1 cellular context compared by ENCODE assay signal in genomic region chr2:219059725-219060682, GRCh38.
A peak's percentile ranks its signal among the peaks of the same experiment; 100 is the strongest.
TF ChIP-seq lines count a peak whose summit lies in the region.

No MANE protein-coding gene starts in this region.

TF ChIP-seq in HepG2, 621 proteins besides CTCF, POLR2A, EP300 and RAD21 (continued from another document and continues in another):
- no peak for TF ChIP-seq ZNF513 (CRISPR knock-in tag; conservative IDR thresholded peaks at IDR 0.05)
- no peak for TF ChIP-seq PRMT3 (CRISPR knock-in tag; IDR thresholded peaks at IDR 0.05; ENCODE audit: borderline replicate concordance, low read depth)
- TF ChIP-seq CENPBD1 (CRISPR knock-in tag; IDR thresholded peaks at IDR 0.05; ENCODE audit: borderline replicate concordance, low read depth), result no peak
- no peak for TF ChIP-seq ZGPAT (CRISPR knock-in tag; IDR thresholded peaks at IDR 0.05)
- 0 out of 2 replicates have a peak, but pooled peaks have one; percentile 40 for TF ChIP-seq ZNF724P (CRISPR knock-in tag; IDR thresholded peaks at IDR 0.05; ENCODE audit: borderline replicate concordance)
- peak; percentile 17; the same call in 1 of the 2 replicates for TF ChIP-seq RBFOX2 (IDR thresholded peaks at IDR 0.05; ENCODE audit: low read depth, low read length)
- peak; percentile 64; the same call in 1 of the 2 replicates for TF ChIP-seq ZNF800 (CRISPR knock-in tag; IDR thresholded peaks at IDR 0.05)
- TF ChIP-seq ZNF547 (CRISPR knock-in tag; IDR thresholded peaks at IDR 0.05), result no peak; the same call in 1 of the 2 replicates
- no peak for TF ChIP-seq ZNF136 (CRISPR knock-in tag; IDR thresholded peaks at IDR 0.05; ENCODE audit: low read depth)
- TF ChIP-seq KAT8 (CRISPR knock-in tag; IDR thresholded peaks at IDR 0.05), result no peak
- TF ChIP-seq SAP130 (CRISPR knock-in tag; IDR thresholded peaks at IDR 0.05; ENCODE audit: low read depth), result no peak
- 0 out of 2 replicates have a peak, but pooled peaks have one; percentile 3 for TF ChIP-seq ZNF784 (CRISPR knock-in tag; IDR thresholded peaks at IDR 0.05; ENCODE audit: borderline replicate concordance)
- TF ChIP-seq NCOA5 (CRISPR knock-in tag; IDR thresholded peaks at IDR 0.05), result no peak
- TF ChIP-seq ZNF318 (CRISPR knock-in tag; IDR thresholded peaks at IDR 0.05), result peak; percentile 20; the same call in 1 of the 2 replicates
- TF ChIP-seq ETS1 (CRISPR knock-in tag; IDR thresholded peaks at IDR 0.05), result no peak
- TF ChIP-seq TFDP1 (CRISPR knock-in tag; IDR thresholded peaks at IDR 0.05; ENCODE audit: borderline replicate concordance), result no peak
- TF ChIP-seq MTERF4 (CRISPR knock-in tag; IDR thresholded peaks at IDR 0.05), result no peak
- TF ChIP-seq ZFY (CRISPR knock-in tag; IDR thresholded peaks at IDR 0.05), result peak; percentile 2; the same call in 1 of the 2 replicates
- TF ChIP-seq HMG20A (CRISPR knock-in tag; IDR thresholded peaks at IDR 0.05; ENCODE audit: borderline replicate concordance), result no peak
- no peak for TF ChIP-seq RBAK (CRISPR knock-in tag; IDR thresholded peaks at IDR 0.05)
- no peak for TF ChIP-seq FOXJ3 (CRISPR knock-in tag; IDR thresholded peaks at IDR 0.05; ENCODE audit: borderline replicate concordance)
- TF ChIP-seq TAF1 (CRISPR knock-in tag; IDR thresholded peaks at IDR 0.05), result no peak
- TF ChIP-seq HNRNPL (IDR thresholded peaks at IDR 0.05; ENCODE audit: low read depth, low read length), result peak; percentile 96
- no peak for TF ChIP-seq RNF2 (conservative IDR thresholded peaks at IDR 0.05; ENCODE audit: low read depth)
- peak; percentile 71; the same call in 1 of the 2 replicates for TF ChIP-seq ZNF598 (CRISPR knock-in tag; IDR thresholded peaks at IDR 0.05; ENCODE audit: borderline replicate concordance)
- no peak for TF ChIP-seq ZNF101 (CRISPR knock-in tag; IDR thresholded peaks at IDR 0.05; ENCODE audit: borderline replicate concordance, low read depth)
- TF ChIP-seq IRF2 (CRISPR knock-in tag; IDR thresholded peaks at IDR 0.05), result no peak
- TF ChIP-seq ZNF788 (CRISPR knock-in tag; IDR thresholded peaks at IDR 0.05; ENCODE audit: borderline replicate concordance), result no peak
- TF ChIP-seq NBN (conservative IDR thresholded peaks at IDR 0.05), result no peak
- TF ChIP-seq ZNF83 (CRISPR knock-in tag; IDR thresholded peaks at IDR 0.05; ENCODE audit: borderline replicate concordance), result no peak
- TF ChIP-seq THAP11 (CRISPR knock-in tag; IDR thresholded peaks at IDR 0.05), result no peak
- no peak for TF ChIP-seq IRF9 (CRISPR knock-in tag; IDR thresholded peaks at IDR 0.05; ENCODE audit: borderline replicate concordance)
- no peak for TF ChIP-seq ADNP (CRISPR knock-in tag; IDR thresholded peaks at IDR 0.05)
- TF ChIP-seq ZNF841 (CRISPR knock-in tag; IDR thresholded peaks at IDR 0.05; ENCODE audit: borderline replicate concordance), result no peak
- TF ChIP-seq ZFP62 (CRISPR knock-in tag; IDR thresholded peaks at IDR 0.05), result no peak
- no peak for TF ChIP-seq NFKBIZ (CRISPR knock-in tag; IDR thresholded peaks at IDR 0.05)
- TF ChIP-seq ZNF468 (CRISPR knock-in tag; IDR thresholded peaks at IDR 0.05), result no peak
- no peak for TF ChIP-seq ZFP36L1 (CRISPR knock-in tag; IDR thresholded peaks at IDR 0.05)
- no peak for TF ChIP-seq ZNF264 (CRISPR knock-in tag; IDR thresholded peaks at IDR 0.05)
- 0 out of 2 replicates have a peak, but pooled peaks have one; percentile 23 for TF ChIP-seq ZNF33B (CRISPR knock-in tag; IDR thresholded peaks at IDR 0.05)
- no peak for TF ChIP-seq XRCC5 (optimal IDR thresholded peaks at IDR 0.05; ENCODE audit: low read length)
- no peak for TF ChIP-seq ZNF782 (CRISPR knock-in tag; IDR thresholded peaks at IDR 0.05; ENCODE audit: borderline replicate concordance)
- peak; percentile 59; the same call in 1 of the 2 replicates for TF ChIP-seq ZNF225 (CRISPR knock-in tag; IDR thresholded peaks at IDR 0.05)
- TF ChIP-seq YEATS2 (CRISPR knock-in tag; IDR thresholded peaks at IDR 0.05; ENCODE audit: borderline replicate concordance), result no peak
- TF ChIP-seq ZBTB21 (CRISPR knock-in tag; IDR thresholded peaks at IDR 0.05), result no peak
- TF ChIP-seq ESRRA (CRISPR knock-in tag; IDR thresholded peaks at IDR 0.05; ENCODE audit: low read depth), result no peak
- peak; percentile 50 for TF ChIP-seq AGO2 (optimal IDR thresholded peaks at IDR 0.05; ENCODE audit: low read depth, low read length)
